In the genomic region with DNA sequence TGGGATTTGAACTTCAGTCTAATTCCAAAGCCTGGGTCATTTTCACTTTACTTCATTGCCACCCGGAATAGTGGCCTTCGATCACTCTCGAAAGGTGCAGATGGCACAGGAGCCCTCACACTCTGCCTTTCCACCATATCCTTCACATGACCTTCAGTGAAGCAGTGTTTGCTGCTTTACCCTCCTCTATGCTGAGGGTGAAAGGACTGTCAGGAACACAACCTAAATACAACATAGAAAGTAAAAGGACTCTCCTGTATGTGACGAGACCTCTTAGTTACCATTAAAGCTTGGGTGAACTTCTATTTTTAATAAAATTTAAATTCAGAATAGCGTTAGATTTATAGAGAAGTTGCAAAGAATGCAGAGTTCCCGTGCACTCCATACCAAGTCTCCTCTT, we compare ENCODE assay signal across 28 cellular contexts.
"Had no signal": no experiment of that assay in that cellular context is flagged by ENCODE, and none has a peak within 500 bp of the region (broad histone marks: within the 10 kb centered on the region; RNA-seq: fewer than 3 reads in every experiment).

No MANE protein-coding gene starts in this region.

- H3K4me1 ChIP-seq: neural progenitor cell, right lobe of liver had no signal

- H3K4me3 ChIP-seq: neural progenitor cell, ovary, psoas muscle, right lobe of liver, sigmoid colon, stomach, thoracic aorta, thyroid gland, tibial nerve, upper lobe of left lung, vagina had no signal

- H3K27ac Mint-ChIP-seq: natural killer cell; nephron; neural progenitor cell; progenitor cell of endocrine pancreas; stimulated activated effector memory CD8-positive, alpha-beta T cell treated with anti-CD3 and anti-CD28 coated beads, Interleukin-12 subunit alpha, Interleukin-12 subunit beta, amount 100 ng/mL, for 72 hours; stimulated activated naive B cell treated with anti-CD40 and anti-IgM and Interleukin-4, amounts not matched to agents 10 μg/mL and 1 μg/mL and 100 μg/mL, for 72 hours; stimulated activated naive CD8-positive, alpha-beta T cell treated with anti-CD3 and anti-CD28 coated beads, Interleukin-15, Interleukin-2, amounts not matched to agents 100 ng/mL and 50 ng/mL, for 24 hours had no signal

- H3K4me3 Mint-ChIP-seq: natural killer cell; nephron; neural progenitor cell; stimulated activated effector memory CD8-positive, alpha-beta T cell treated with anti-CD3 and anti-CD28 coated beads, Interleukin-12 subunit alpha, Interleukin-12 subunit beta, amount 100 ng/mL, for 72 hours; stimulated activated naive B cell treated with anti-CD40 and anti-IgM and Interleukin-4, amounts not matched to agents 10 μg/mL and 1 μg/mL and 100 μg/mL, for 72 hours; stimulated activated naive CD8-positive, alpha-beta T cell treated with anti-CD3 and anti-CD28 coated beads, Interleukin-15, Interleukin-2, amounts not matched to agents 100 ng/mL and 50 ng/mL, for 24 hours had no signal

- H3K27me3 ChIP-seq: neural progenitor cell, ovary, right lobe of liver, sigmoid colon, stomach, thyroid gland, tibial nerve, upper lobe of left lung, vagina had no signal

- H3K27ac ChIP-seq: neural progenitor cell, ovary, parathyroid adenoma, psoas muscle, right lobe of liver, sigmoid colon, stomach, thoracic aorta, thyroid gland, tibial nerve, vagina had no signal

- DNase-seq: natural killer cell; occipital lobe; ovary; posterior cingulate gyrus; psoas muscle; right cardiac atrium; right lobe of liver; sigmoid colon; small intestine; stimulated activated CD4-positive, alpha-beta T cell treated with anti-CD3 and anti-CD28 coated beads, Interleukin-15, amount 100 ng/mL, for 24 hours; stimulated activated CD4-positive, alpha-beta T cell treated with anti-CD3 and anti-CD28 coated beads, Interleukin-2, amount 100 ng/mL, for 24 hours; stimulated activated CD4-positive, alpha-beta T cell treated with anti-CD3 and anti-CD28 coated beads, Interleukin-2, amount 100 ng/mL, for 48 hours; stimulated activated CD4-positive, alpha-beta T cell treated with anti-CD3 and anti-CD28 coated beads, Interleukin-4, amount 100 ng/mL, for 24 hours; stimulated activated naive B cell treated with anti-CD40 and anti-IgM and Interleukin-4, amounts not matched to agents 10 μg/mL and 1 μg/mL and 100 μg/mL, for 72 hours; stimulated activated naive CD4-positive, alpha-beta T cell treated with Interleukin-2 at 50 U/mL for 16 hours; stomach; thyroid gland; trophoblast cell; upper lobe of left lung had no signal

- ATAC-seq: natural killer cell; psoas muscle; right cardiac atrium; right lobe of liver; stimulated activated effector memory CD8-positive, alpha-beta T cell treated with anti-CD3 and anti-CD28 coated beads, Interleukin-12 subunit alpha, Interleukin-12 subunit beta, amount 100 ng/mL, for 72 hours; stimulated activated naive B cell treated with anti-CD40 and anti-IgM and Interleukin-4, amounts not matched to agents 10 μg/mL and 1 μg/mL and 100 μg/mL, for 72 hours had no signal

- H3K9me3 ChIP-seq: ovary, psoas muscle, right lobe of liver, sigmoid colon, stomach, thoracic aorta, thyroid gland, upper lobe of left lung, vagina had no signal

- H3K36me3 ChIP-seq: neural progenitor cell, ovary, right lobe of liver, sigmoid colon, stomach, thoracic aorta, thyroid gland, vagina had no signal

- H3K9me3 Mint-ChIP-seq: natural killer cell; nephron; stimulated activated effector memory CD8-positive, alpha-beta T cell treated with anti-CD3 and anti-CD28 coated beads, Interleukin-12 subunit alpha, Interleukin-12 subunit beta, amount 100 ng/mL, for 72 hours; stimulated activated naive B cell treated with anti-CD40 and anti-IgM and Interleukin-4, amounts not matched to agents 10 μg/mL and 1 μg/mL and 100 μg/mL, for 72 hours; stimulated activated naive CD8-positive, alpha-beta T cell treated with anti-CD3 and anti-CD28 coated beads, Interleukin-15, Interleukin-2, amounts not matched to agents 100 ng/mL and 50 ng/mL, for 24 hours had no signal

- H3K27me3 Mint-ChIP-seq: progenitor cell of endocrine pancreas; stimulated activated naive B cell treated with anti-CD40 and anti-IgM and Interleukin-4, amounts not matched to agents 10 μg/mL and 1 μg/mL and 100 μg/mL, for 72 hours had no signal

- H3K36me3 Mint-ChIP-seq: natural killer cell; neural progenitor cell; stimulated activated effector memory CD8-positive, alpha-beta T cell treated with anti-CD3 and anti-CD28 coated beads, Interleukin-12 subunit alpha, Interleukin-12 subunit beta, amount 100 ng/mL, for 72 hours; stimulated activated naive B cell treated with anti-CD40 and anti-IgM and Interleukin-4, amounts not matched to agents 10 μg/mL and 1 μg/mL and 100 μg/mL, for 72 hours had no signal

- H3K4me1 Mint-ChIP-seq: neural progenitor cell had no signal

- H3K9ac ChIP-seq: neural progenitor cell, parathyroid adenoma had no signal
